ENCODE assay signal across 26 cellular contexts in genomic region chr5:104080646-104081175, GRCh38.
"Had no signal": no experiment of that assay in that cellular context is flagged by ENCODE, and none has a peak within 500 bp of the region (broad histone marks: within the 10 kb centered on the region; RNA-seq: fewer than 3 reads in every experiment).

No MANE protein-coding gene starts in this region.

- ATAC-seq: heart left ventricle; left colon; mucosa of descending colon; sciatic nerve; stimulated activated memory B cell treated with anti-CD40 and anti-IgM and Interleukin-4, amounts not matched to agents 10 μg/mL and 1 μg/mL and 100 μg/mL, for 72 hours had no signal

- H3K4me1 Mint-ChIP-seq: activated naive CD8-positive, alpha-beta T cell treated with anti-CD3 and anti-CD28 coated beads, Interleukin-2, amount 10 ng/mL, durations not matched to agents 7 days and 5 days; neural progenitor cell; stimulated activated memory B cell treated with anti-CD40 and anti-IgM and Interleukin-4, amounts not matched to agents 10 μg/mL and 1 μg/mL and 100 μg/mL, for 72 hours had no signal

- H3K27me3 ChIP-seq: heart left ventricle, neural progenitor cell, stomach, suprapubic skin, tibial nerve had no signal

- H3K36me3 Mint-ChIP-seq: activated naive CD8-positive, alpha-beta T cell treated with anti-CD3 and anti-CD28 coated beads, Interleukin-2, amount 10 ng/mL, durations not matched to agents 7 days and 5 days; neural progenitor cell; stimulated activated memory B cell treated with anti-CD40 and anti-IgM and Interleukin-4, amounts not matched to agents 10 μg/mL and 1 μg/mL and 100 μg/mL, for 72 hours had no signal

- H3K4me2 ChIP-seq: neural progenitor cell, smooth muscle cell had no signal

- H3K4me1 ChIP-seq: heart left ventricle, neural progenitor cell, stomach, suprapubic skin, tibial nerve had no signal

- H2AFZ ChIP-seq: neural progenitor cell had no signal

- H3K4me3 ChIP-seq: heart left ventricle, mucosa of descending colon, neural progenitor cell, smooth muscle cell, stomach, suprapubic skin, tibial nerve had no signal

- H3K36me3 ChIP-seq: heart left ventricle, neural progenitor cell, stomach, suprapubic skin, tibial nerve had no signal

- H3K27me3 Mint-ChIP-seq: activated naive CD8-positive, alpha-beta T cell treated with anti-CD3 and anti-CD28 coated beads, Interleukin-2, amount 10 ng/mL, durations not matched to agents 7 days and 5 days; stimulated activated memory B cell treated with anti-CD40 and anti-IgM and Interleukin-4, amounts not matched to agents 10 μg/mL and 1 μg/mL and 100 μg/mL, for 72 hours had no signal

- H3K4me3 Mint-ChIP-seq: activated naive CD4-positive, alpha-beta T cell treated with anti-CD3 and anti-CD28 coated beads for 36 hours; activated naive CD8-positive, alpha-beta T cell treated with anti-CD3 and anti-CD28 coated beads, Interleukin-2, amount 10 ng/mL, durations not matched to agents 7 days and 5 days; neural progenitor cell; stimulated activated memory B cell treated with anti-CD40 and anti-IgM and Interleukin-4, amounts not matched to agents 10 μg/mL and 1 μg/mL and 100 μg/mL, for 72 hours had no signal

- H3K27ac ChIP-seq: epithelial cell of prostate, heart left ventricle, neural progenitor cell, stomach, suprapubic skin, tibial nerve had no signal

- H3K27ac Mint-ChIP-seq: activated naive CD4-positive, alpha-beta T cell treated with anti-CD3 and anti-CD28 coated beads for 36 hours; activated naive CD8-positive, alpha-beta T cell treated with anti-CD3 and anti-CD28 coated beads, Interleukin-2, amount 10 ng/mL, durations not matched to agents 7 days and 5 days; neural progenitor cell; stimulated activated memory B cell treated with anti-CD40 and anti-IgM and Interleukin-4, amounts not matched to agents 10 μg/mL and 1 μg/mL and 100 μg/mL, for 72 hours had no signal

- H3K9me3 ChIP-seq: heart left ventricle, mucosa of descending colon, stomach, suprapubic skin, tibial nerve had no signal

- H3K9me3 Mint-ChIP-seq: activated naive CD8-positive, alpha-beta T cell treated with anti-CD3 and anti-CD28 coated beads, Interleukin-2, amount 10 ng/mL, durations not matched to agents 7 days and 5 days; neural progenitor cell had no signal

- DNase-seq: activated CD4-positive, alpha-beta T cell treated with anti-CD3 and anti-CD28 coated beads for 4 hours; activated CD4-positive, alpha-beta T cell treated with anti-CD3 and anti-CD28 coated beads, Interleukin-2, amount 50 U/mL, for 48 hours; activated CD8-positive, alpha-beta memory T cell treated with anti-CD3 and anti-CD28 coated beads, Interleukin-2, amount 50 U/mL, for 48 hours; activated effector memory CD4-positive, alpha-beta T cell treated with Interleukin-2 at 50 U/mL for 16 hours; activated naive CD4-positive, alpha-beta T cell treated with anti-CD3 and anti-CD28 coated beads for 36 hours; activated naive CD8-positive, alpha-beta T cell treated with anti-CD3 and anti-CD28 coated beads, Interleukin-2, amount 10 ng/mL, durations not matched to agents 7 days and 5 days; activated T-cell treated with anti-CD3 and anti-CD28 coated beads, Interleukin-2, amount 50 U/mL, for 48 hours; amygdala; cerebellar nuclear complex; heart left ventricle; left colon; mesendoderm; mucosa of descending colon; posterior cingulate gyrus; stimulated activated CD4-positive, alpha-beta T cell treated with anti-CD3 and anti-CD28 coated beads, Interleukin-15, amount 100 ng/mL, for 24 hours; stomach had no signal

- H3K9ac ChIP-seq: neural progenitor cell had no signal

- FAIRE-seq: bronchial epithelial cell, keratinocyte, TTC549 had no signal
